In the genomic region with DNA sequence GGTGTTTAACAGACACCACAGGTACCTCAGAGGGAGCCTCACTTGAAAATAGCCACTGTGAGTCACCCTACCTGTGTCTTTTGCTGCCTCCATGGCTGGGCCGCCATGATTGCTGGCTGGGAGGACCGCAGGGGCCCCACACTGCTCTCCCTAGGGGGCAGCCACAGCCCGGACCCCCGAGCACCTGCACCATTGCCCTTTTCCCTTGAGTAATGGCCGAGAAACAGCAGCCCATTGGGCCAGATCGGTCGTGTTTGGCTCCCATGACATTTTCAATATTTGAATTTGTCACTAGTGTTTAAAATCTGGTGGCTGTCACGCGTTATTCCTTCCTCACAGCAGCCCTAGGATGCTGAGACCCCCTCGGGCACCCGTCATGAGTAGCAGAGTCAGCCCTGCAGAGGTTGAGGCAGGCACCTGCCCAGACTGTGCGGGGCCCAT, we compare ENCODE assay signal across 22 cellular contexts. TPM values are rescaled to one million over a fixed set of nuclear protein-coding genes. Genes with fewer than 3 reads are reported as not detected.
"Had no signal": no experiment of that assay in that cellular context is flagged by ENCODE, and none has a peak within 500 bp of the region (broad histone marks: within the 10 kb centered on the region; RNA-seq: fewer than 3 reads in every experiment).

No MANE protein-coding gene starts in this region.

- H3K9me3 Mint-ChIP-seq: activated naive CD8-positive, alpha-beta T cell treated with anti-CD3 and anti-CD28 coated beads, Interleukin-2, amount 50 U/mL, for 24 hours; activated T-cell treated with anti-CD3 and anti-CD28 coated beads, Interleukin-2, amount 50 U/mL, for 72 hours; immature natural killer cell; nephron progenitor cell; stimulated activated naive B cell treated with anti-CD40 and anti-IgM and Interleukin-4, amounts not matched to agents 10 μg/mL and 1 μg/mL and 100 μg/mL, for 72 hours had no signal

- DNase-seq: activated CD4-positive, alpha-beta T cell treated with anti-CD3 and anti-CD28 coated beads for 1 hour; activated CD4-positive, alpha-beta T cell treated with anti-CD3 and anti-CD28 coated beads, Interleukin-2, amount 50 U/mL, for 1 hour; activated effector memory CD4-positive, alpha-beta T cell treated with Interleukin-2 at 50 U/mL for 16 hours; activated naive CD4-positive, alpha-beta T cell treated with anti-CD3 and anti-CD28 coated beads, Interleukin-2, amount 50 U/mL, for 16 hours; activated naive CD8-positive, alpha-beta T cell treated with anti-CD3 and anti-CD28 coated beads, Interleukin-2, amount 50 U/mL, for 24 hours; activated T-cell treated with anti-CD3 and anti-CD28 coated beads, Interleukin-2, amount 50 U/mL, for 72 hours; dermis blood vessel endothelial cell; effector CD8-positive, alpha-beta T cell; foreskin keratinocyte; glutamatergic neuron; immature natural killer cell; mesenchymal stem cell; nephron progenitor cell; sigmoid colon; stimulated activated CD4-positive, alpha-beta T cell treated with anti-CD3 and anti-CD28 coated beads, Interleukin-2, amount 100 ng/mL, for 48 hours; stimulated activated naive B cell treated with anti-CD40 and anti-IgM and Interleukin-4, amounts not matched to agents 10 μg/mL and 1 μg/mL and 100 μg/mL, for 72 hours; T-helper 1 cell; WERI-Rb-1 had no signal

- H3K4me3 Mint-ChIP-seq: activated naive CD8-positive, alpha-beta T cell treated with anti-CD3 and anti-CD28 coated beads, Interleukin-2, amount 50 U/mL, for 24 hours; activated T-cell treated with anti-CD3 and anti-CD28 coated beads, Interleukin-2, amount 50 U/mL, for 72 hours; immature natural killer cell; nephron progenitor cell; stimulated activated naive B cell treated with anti-CD40 and anti-IgM and Interleukin-4, amounts not matched to agents 10 μg/mL and 1 μg/mL and 100 μg/mL, for 72 hours had no signal

- H3K27ac Mint-ChIP-seq: activated naive CD8-positive, alpha-beta T cell treated with anti-CD3 and anti-CD28 coated beads, Interleukin-2, amount 50 U/mL, for 24 hours; activated T-cell treated with anti-CD3 and anti-CD28 coated beads, Interleukin-2, amount 50 U/mL, for 72 hours; immature natural killer cell; nephron progenitor cell; stimulated activated naive B cell treated with anti-CD40 and anti-IgM and Interleukin-4, amounts not matched to agents 10 μg/mL and 1 μg/mL and 100 μg/mL, for 72 hours had no signal

- H3K36me3 ChIP-seq: sigmoid colon, WERI-Rb-1 had no signal

- H3K27ac ChIP-seq: foreskin keratinocyte, hepatocyte, sigmoid colon, WERI-Rb-1 had no signal

- H3K4me1 ChIP-seq: foreskin keratinocyte, sigmoid colon had no signal

- H3K4me3 ChIP-seq: hepatocyte, mucosa of descending colon, sigmoid colon, smooth muscle cell had no signal

- ATAC-seq: activated naive CD8-positive, alpha-beta T cell treated with anti-CD3 and anti-CD28 coated beads, Interleukin-2, amount 50 U/mL, for 24 hours; activated T-cell treated with anti-CD3 and anti-CD28 coated beads, Interleukin-2, amount 50 U/mL, for 72 hours; foreskin keratinocyte; mucosa of descending colon; stimulated activated naive B cell treated with anti-CD40 and anti-IgM and Interleukin-4, amounts not matched to agents 10 μg/mL and 1 μg/mL and 100 μg/mL, for 72 hours had no signal

- H3K27me3 Mint-ChIP-seq: activated naive CD8-positive, alpha-beta T cell treated with anti-CD3 and anti-CD28 coated beads, Interleukin-2, amount 50 U/mL, for 24 hours; stimulated activated naive B cell treated with anti-CD40 and anti-IgM and Interleukin-4, amounts not matched to agents 10 μg/mL and 1 μg/mL and 100 μg/mL, for 72 hours had no signal

- H3K27me3 ChIP-seq: hepatocyte had no signal

- H3K9me3 ChIP-seq: mucosa of descending colon, sigmoid colon had no signal

RNA-seq across cellular contexts. Expression of gene ZBP1, which starts 6.7 kb away (rescaled TPM):
- total RNA-seq: chondrocyte, dermis blood vessel endothelial cell, foreskin keratinocyte, hepatocyte, smooth muscle cell had no signal
- polyA plus RNA-seq: hepatocyte, smooth muscle cell had no signal

RNA-seq across cellular contexts. Expression of gene PCK1, which starts 52.6 kb away (rescaled TPM):
- total RNA-seq: activated T-cell treated with anti-CD3 and anti-CD28 coated beads, Interleukin-2, amount 50 U/mL, for 72 hours; chondrocyte; dermis blood vessel endothelial cell; foreskin keratinocyte; smooth muscle cell had no signal
- polyA plus RNA-seq: foreskin keratinocyte, immature natural killer cell, smooth muscle cell had no signal
